In the genomic region with DNA sequence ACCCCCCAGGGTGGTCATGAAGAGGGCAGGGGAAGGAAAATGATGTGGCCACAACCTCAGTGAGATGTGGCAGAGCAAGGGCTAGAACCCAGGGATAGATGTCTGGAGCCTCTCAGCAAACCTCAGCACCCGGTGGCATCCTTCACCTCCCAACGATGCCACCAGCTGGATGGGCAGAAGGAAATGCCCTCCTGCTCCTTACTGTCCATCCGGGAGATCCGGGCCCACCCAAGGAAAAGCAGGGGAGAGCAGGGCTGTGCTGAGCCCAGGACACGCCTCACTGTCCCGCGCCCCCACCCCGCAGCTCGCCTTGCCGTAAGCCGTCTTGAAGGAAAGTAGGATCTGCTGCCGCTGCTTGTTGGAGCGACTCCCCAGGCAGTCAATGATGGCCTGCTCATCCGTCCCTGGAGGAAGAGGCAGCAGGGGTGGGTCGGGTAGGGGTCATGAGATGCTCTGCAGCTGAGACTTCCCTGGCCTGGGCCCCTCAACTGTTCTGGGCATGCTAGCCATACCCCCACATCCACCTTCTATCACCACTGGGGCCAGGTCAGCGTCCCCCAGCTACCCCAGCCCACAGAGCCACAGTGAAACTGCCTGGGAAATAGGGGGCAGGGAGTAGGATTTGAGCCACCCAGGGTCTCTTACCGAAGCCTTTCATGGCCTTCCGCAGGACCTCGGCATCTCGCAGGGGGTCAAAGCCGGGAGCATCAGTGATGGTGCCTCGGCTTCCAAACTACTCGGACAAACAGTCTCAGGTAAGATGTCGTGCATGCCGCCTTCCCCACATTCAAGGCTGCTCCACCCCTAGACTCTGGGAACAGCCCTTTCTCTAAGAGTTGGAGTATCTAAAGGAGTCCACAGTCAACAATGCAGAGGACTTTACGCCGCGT, we compare ENCODE assay signal across 1 cellular context.
TF ChIP-seq lines count a peak whose summit lies in the region.

No MANE protein-coding gene starts in this region.

TF ChIP-seq in GM23338, 12 proteins besides CTCF, POLR2A, EP300 and RAD21 (continued from another document):
- TF ChIP-seq, protein P1, sequence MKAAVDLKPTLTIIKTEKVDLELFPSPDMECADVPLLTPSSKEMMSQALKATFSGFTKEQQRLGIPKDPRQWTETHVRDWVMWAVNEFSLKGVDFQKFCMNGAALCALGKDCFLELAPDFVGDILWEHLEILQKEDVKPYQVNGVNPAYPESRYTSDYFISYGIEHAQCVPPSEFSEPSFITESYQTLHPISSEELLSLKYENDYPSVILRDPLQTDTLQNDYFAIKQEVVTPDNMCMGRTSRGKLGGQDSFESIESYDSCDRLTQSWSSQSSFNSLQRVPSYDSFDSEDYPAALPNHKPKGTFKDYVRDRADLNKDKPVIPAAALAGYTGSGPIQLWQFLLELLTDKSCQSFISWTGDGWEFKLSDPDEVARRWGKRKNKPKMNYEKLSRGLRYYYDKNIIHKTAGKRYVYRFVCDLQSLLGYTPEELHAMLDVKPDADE (IDR thresholded peaks at IDR 0.05) = no peak
- TF ChIP-seq, protein P2, sequence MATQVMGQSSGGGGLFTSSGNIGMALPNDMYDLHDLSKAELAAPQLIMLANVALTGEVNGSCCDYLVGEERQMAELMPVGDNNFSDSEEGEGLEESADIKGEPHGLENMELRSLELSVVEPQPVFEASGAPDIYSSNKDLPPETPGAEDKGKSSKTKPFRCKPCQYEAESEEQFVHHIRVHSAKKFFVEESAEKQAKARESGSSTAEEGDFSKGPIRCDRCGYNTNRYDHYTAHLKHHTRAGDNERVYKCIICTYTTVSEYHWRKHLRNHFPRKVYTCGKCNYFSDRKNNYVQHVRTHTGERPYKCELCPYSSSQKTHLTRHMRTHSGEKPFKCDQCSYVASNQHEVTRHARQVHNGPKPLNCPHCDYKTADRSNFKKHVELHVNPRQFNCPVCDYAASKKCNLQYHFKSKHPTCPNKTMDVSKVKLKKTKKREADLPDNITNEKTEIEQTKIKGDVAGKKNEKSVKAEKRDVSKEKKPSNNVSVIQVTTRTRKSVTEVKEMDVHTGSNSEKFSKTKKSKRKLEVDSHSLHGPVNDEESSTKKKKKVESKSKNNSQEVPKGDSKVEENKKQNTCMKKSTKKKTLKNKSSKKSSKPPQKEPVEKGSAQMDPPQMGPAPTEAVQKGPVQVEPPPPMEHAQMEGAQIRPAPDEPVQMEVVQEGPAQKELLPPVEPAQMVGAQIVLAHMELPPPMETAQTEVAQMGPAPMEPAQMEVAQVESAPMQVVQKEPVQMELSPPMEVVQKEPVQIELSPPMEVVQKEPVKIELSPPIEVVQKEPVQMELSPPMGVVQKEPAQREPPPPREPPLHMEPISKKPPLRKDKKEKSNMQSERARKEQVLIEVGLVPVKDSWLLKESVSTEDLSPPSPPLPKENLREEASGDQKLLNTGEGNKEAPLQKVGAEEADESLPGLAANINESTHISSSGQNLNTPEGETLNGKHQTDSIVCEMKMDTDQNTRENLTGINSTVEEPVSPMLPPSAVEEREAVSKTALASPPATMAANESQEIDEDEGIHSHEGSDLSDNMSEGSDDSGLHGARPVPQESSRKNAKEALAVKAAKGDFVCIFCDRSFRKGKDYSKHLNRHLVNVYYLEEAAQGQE (IDR thresholded peaks at IDR 0.05; ENCODE audit: unreplicated experiment) = no peak
- no peak for TF ChIP-seq CREB1 (CRISPR knock-in tag; IDR thresholded peaks at IDR 0.05; ENCODE audit: low read depth)
- TF ChIP-seq, protein P3, sequence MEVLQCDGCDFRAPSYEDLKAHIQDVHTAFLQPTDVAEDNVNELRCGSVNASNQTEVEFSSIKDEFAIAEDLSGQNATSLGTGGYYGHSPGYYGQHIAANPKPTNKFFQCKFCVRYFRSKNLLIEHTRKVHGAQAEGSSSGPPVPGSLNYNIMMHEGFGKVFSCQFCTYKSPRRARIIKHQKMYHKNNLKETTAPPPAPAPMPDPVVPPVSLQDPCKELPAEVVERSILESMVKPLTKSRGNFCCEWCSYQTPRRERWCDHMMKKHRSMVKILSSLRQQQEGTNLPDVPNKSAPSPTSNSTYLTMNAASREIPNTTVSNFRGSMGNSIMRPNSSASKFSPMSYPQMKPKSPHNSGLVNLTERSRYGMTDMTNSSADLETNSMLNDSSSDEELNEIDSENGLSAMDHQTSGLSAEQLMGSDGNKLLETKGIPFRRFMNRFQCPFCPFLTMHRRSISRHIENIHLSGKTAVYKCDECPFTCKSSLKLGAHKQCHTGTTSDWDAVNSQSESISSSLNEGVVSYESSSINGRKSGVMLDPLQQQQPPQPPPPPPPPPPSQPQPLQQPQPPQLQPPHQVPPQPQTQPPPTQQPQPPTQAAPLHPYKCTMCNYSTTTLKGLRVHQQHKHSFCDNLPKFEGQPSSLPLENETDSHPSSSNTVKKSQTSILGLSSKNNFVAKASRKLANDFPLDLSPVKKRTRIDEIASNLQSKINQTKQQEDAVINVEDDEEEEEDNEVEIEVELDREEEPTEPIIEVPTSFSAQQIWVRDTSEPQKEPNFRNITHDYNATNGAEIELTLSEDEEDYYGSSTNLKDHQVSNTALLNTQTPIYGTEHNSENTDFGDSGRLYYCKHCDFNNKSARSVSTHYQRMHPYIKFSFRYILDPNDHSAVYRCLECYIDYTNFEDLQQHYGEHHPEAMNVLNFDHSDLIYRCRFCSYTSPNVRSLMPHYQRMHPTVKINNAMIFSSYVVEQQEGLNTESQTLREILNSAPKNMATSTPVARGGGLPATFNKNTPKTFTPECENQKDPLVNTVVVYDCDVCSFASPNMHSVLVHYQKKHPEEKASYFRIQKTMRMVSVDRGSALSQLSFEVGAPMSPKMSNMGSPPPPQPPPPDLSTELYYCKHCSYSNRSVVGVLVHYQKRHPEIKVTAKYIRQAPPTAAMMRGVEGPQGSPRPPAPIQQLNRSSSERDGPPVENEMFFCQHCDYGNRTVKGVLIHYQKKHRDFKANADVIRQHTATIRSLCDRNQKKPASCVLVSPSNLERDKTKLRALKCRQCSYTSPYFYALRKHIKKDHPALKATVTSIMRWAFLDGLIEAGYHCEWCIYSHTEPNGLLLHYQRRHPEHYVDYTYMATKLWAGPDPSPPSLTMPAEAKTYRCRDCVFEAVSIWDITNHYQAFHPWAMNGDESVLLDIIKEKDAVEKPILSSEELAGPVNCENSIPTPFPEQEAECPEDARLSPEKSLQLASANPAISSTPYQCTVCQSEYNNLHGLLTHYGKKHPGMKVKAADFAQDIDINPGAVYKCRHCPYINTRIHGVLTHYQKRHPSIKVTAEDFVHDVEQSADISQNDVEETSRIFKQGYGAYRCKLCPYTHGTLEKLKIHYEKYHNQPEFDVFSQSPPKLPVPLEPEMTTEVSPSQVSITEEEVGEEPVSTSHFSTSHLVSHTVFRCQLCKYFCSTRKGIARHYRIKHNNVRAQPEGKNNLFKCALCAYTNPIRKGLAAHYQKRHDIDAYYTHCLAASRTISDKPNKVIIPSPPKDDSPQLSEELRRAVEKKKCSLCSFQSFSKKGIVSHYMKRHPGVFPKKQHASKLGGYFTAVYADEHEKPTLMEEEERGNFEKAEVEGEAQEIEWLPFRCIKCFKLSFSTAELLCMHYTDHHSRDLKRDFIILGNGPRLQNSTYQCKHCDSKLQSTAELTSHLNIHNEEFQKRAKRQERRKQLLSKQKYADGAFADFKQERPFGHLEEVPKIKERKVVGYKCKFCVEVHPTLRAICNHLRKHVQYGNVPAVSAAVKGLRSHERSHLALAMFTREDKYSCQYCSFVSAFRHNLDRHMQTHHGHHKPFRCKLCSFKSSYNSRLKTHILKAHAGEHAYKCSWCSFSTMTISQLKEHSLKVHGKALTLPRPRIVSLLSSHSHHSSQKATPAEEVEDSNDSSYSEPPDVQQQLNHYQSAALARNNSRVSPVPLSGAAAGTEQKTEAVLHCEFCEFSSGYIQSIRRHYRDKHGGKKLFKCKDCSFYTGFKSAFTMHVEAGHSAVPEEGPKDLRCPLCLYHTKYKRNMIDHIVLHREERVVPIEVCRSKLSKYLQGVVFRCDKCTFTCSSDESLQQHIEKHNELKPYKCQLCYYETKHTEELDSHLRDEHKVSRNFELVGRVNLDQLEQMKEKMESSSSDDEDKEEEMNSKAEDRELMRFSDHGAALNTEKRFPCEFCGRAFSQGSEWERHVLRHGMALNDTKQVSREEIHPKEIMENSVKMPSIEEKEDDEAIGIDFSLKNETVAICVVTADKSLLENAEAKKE (CRISPR knock-in tag; IDR thresholded peaks at IDR 0.05) = no peak
- no peak for TF ChIP-seq JUNB (IDR thresholded peaks at IDR 0.05; ENCODE audit: unreplicated experiment)
- no peak for TF ChIP-seq ZNF114 (CRISPR knock-in tag; IDR thresholded peaks at IDR 0.05)
- TF ChIP-seq STAT1 (IDR thresholded peaks at IDR 0.05; ENCODE audit: unreplicated experiment) = no peak
- no peak for TF ChIP-seq EZH2phosphoT487 (IDR thresholded peaks at IDR 0.05; ENCODE audit: unreplicated experiment)
